In the genomic region with DNA sequence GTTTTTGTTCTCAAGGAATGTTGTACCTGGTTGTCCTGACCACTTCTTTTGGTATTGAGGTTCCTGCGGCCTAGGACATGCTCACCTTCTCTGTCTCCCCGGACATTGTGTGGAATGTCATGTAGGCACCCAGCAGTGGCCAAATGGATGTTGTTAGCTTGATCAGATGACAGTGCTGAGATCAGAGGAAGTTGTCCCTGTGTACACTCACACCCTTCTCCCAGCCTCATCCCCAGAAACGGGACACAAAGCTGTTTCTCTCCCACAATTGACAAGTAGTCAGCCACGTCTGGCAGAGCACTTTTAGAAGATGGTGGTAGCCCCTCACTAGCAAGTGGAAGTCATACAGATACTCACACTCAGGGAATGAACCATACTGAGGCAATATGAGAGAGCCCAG, we compare ENCODE assay signal across 22 cellular contexts. TPM values are rescaled to one million over a fixed set of nuclear protein-coding genes. Genes with fewer than 3 reads are reported as not detected.
A peak's percentile ranks its signal among the peaks of the same experiment; 100 is the strongest.
DNase-seq lines count a peak whose midpoint lies in the region; ATAC-seq, FAIRE-seq and TF ChIP-seq lines count a peak whose summit lies in the region.
"Had no signal": no experiment of that assay in that cellular context is flagged by ENCODE, and none has a peak within 500 bp of the region (broad histone marks: within the 10 kb centered on the region; RNA-seq: fewer than 3 reads in every experiment).

No MANE protein-coding gene starts in this region.

- no peak for TF ChIP-seq EP300 in K562 (IDR thresholded peaks at IDR 0.05; ENCODE audit: low read length)
- TF ChIP-seq EP300 in sigmoid colon (IDR thresholded peaks at IDR 0.05), result no peak

- TF ChIP-seq POLR2A in K562 (conservative IDR thresholded peaks at IDR 0.05), result no peak
- TF ChIP-seq POLR2A in sigmoid colon (IDR thresholded peaks at IDR 0.05), result no peak

- BruUV-seq in K562 (replicated peaks; lab: Mats Ljungman, UMichigan), result TSS peak; percentile 8

- H3K27me3 ChIP-seq in K562 (ENCODE audit: control insufficient read depth in 2 of 2, insufficient read depth in 2 of 2, low read length in 2 of 2) (no peaks in the 10 kb centered on the region), sigmoid colon (no peaks in the 10 kb centered on the region), WERI-Rb-1 (ENCODE audit: insufficient read depth, low read depth, severe bottlenecking) (peaks cover 7% of the 10 kb centered on the region)

- H3K4me3 ChIP-seq in K562 (no peak overlapping the region), sigmoid colon (no peak overlapping the region), WERI-Rb-1 (ENCODE audit: low read depth, low read length) (no peak overlapping the region)

- DNase-seq in Ammon's horn (ENCODE audit: low spot score) (peak; percentile 51), K562 (ENCODE audit: extremely low read depth in 1 of 4, low spot score in 3 of 4) (no peak), islet precursor cell (peak; percentile 37), sigmoid colon (peak; percentile 8), NCI-H82 treated with DMSO at 0.1 percent for 48 hours (lab: John Stamatoyannopoulos, UW; ENCODE audit: unreplicated experiment) (no peak), WERI-Rb-1 (no peak)
- DNase-seq: 8988T; CD8-positive, alpha-beta T cell; Karpas-422; NCI-H1417; NCI-H187; NCI-H2107; SIG-M5; SK-N-SH had no signal

- no peak overlapping the region for H3K4me2 ChIP-seq in K562 (ENCODE audit: insufficient read depth, low read length)
- H3K4me2 ChIP-seq: SK-N-SH had no signal

- no peak overlapping the region for H3K27ac ChIP-seq in K562 (ENCODE audit: extremely low read depth, low read depth, low read length)
- no peak overlapping the region for H3K27ac ChIP-seq in sigmoid colon
- no peak overlapping the region for H3K27ac ChIP-seq in WERI-Rb-1

- H3K36me3 ChIP-seq in K562 (ENCODE audit: control insufficient read depth, insufficient read depth, low read length) (no peaks in the 10 kb centered on the region), sigmoid colon (no peaks in the 10 kb centered on the region), WERI-Rb-1 (no peaks in the 10 kb centered on the region)

- ATAC-seq in K562, result no peak
- no peak for ATAC-seq in HG02642 (IDR thresholded peaks at IDR 0.05; ENCODE audit: poor library complexity, unreplicated experiment)
- no peak for ATAC-seq in HG02852 (IDR thresholded peaks at IDR 0.05; ENCODE audit: unreplicated experiment)
- ATAC-seq: CD8-positive, alpha-beta T cell; HCT116; Panc1 had no signal

- no peak for TF ChIP-seq CTCF in K562 (IDR thresholded peaks at IDR 0.05 in 2 of 3, conservative IDR thresholded peaks at IDR 0.05 in 1 of 3; ENCODE audit: insufficient read depth in 2 of 3, low read depth in 1 of 3, low read length in 3 of 3)
- TF ChIP-seq CTCF in sigmoid colon (IDR thresholded peaks at IDR 0.05), result no peak
- TF ChIP-seq CTCF in WERI-Rb-1 (IDR thresholded peaks at IDR 0.05; ENCODE audit: low read depth, low read length), result no peak

- POLR2A ChIA-PET in K562 (lab: Yijun Ruan, JAX), result no interaction called here

- CTCF ChIA-PET in K562 (lab: Yijun Ruan, JAX; ENCODE audit: low intra/inter-chr PET ratio), result no interaction called here

- 29% methylated on average over 4 of the region's 4 CpGs for WGBS in K562 (ENCODE audit: insufficient coverage, low coverage, missing lambda C conversion rate)
- WGBS in sigmoid colon, 2 donors, result 65 to 77% methylated on average over 4 of the region's 4 CpGs

- H3K9ac ChIP-seq in K562 (ENCODE audit: insufficient read depth in 1 of 2, low read depth in 2 of 2, low read length in 2 of 2), result no peak overlapping the region
- H3K9ac ChIP-seq: SK-N-SH had no signal

- H3K4me1 ChIP-seq in K562 (replicated peaks in 1 of 2; ENCODE audit: control insufficient read depth in 2 of 2, insufficient read depth in 2 of 2, low read length in 2 of 2), result peaks cover under 1 to 15% of the 10 kb centered on the region in 2 experiments; a peak in 4 of 5 replicates
- H3K4me1 ChIP-seq in sigmoid colon, result peaks cover 0 to 18% (median 6%) of the 10 kb centered on the region in 4 donors

- no peaks in the 10 kb centered on the region for H3K79me2 ChIP-seq in K562 (ENCODE audit: control insufficient read depth, insufficient read depth, low read length)

- FAIRE-seq in K562 (lab: Jason Lieb, UNC), result no peak
- FAIRE-seq: G401.6, GM12892, H1 had no signal

- no peaks in the 10 kb centered on the region for H3K9me1 ChIP-seq in K562 (ENCODE audit: control insufficient read depth, insufficient read depth, low read length)

- no peaks in the 10 kb centered on the region for H3K9me3 ChIP-seq in K562 (replicated peaks; ENCODE audit: control insufficient read depth, insufficient read depth, low read depth, low read length)
- no peaks in the 10 kb centered on the region for H3K9me3 ChIP-seq in sigmoid colon
- no peaks in the 10 kb centered on the region for H3K9me3 ChIP-seq in WERI-Rb-1 (ENCODE audit: severe bottlenecking)
- H3K9me3 ChIP-seq: SK-N-SH had no signal

- no peak for TF ChIP-seq RAD21 in K562 (CRISPR knock-in tag; conservative IDR thresholded peaks at IDR 0.05 in 1 of 2, IDR thresholded peaks at IDR 0.05 in 1 of 2)

- no peak overlapping the region for H2AFZ ChIP-seq in K562 (ENCODE audit: low read depth, low read length)

- no peaks in the 10 kb centered on the region for H4K20me1 ChIP-seq in K562 (replicated peaks; ENCODE audit: control insufficient read depth, insufficient read depth, low read length)

- intact Hi-C loops in K562 (cut with micrococcal nuclease), result no loop called here
- intact Hi-C loops in sigmoid colon (cut with DNase I), result no loop called here

- in situ Hi-C loops in K562 (cut with MboI), result no loop called here

TF ChIP-seq in K562, 482 proteins besides CTCF, POLR2A, EP300 and RAD21:
- TF ChIP-seq CSDE1 (IDR thresholded peaks at IDR 0.05) (no peak), ZFX (CRISPR knock-in tag; IDR thresholded peaks at IDR 0.05) (no peak), POLR2G (IDR thresholded peaks at IDR 0.05; ENCODE audit: low read depth, low read length) (no peak), GATAD2A (IDR thresholded peaks at IDR 0.05) (no peak)

RNA-seq across cellular contexts. Expression of a gene that starts 3.0 kb away (rescaled TPM):
- 52.8 and 57.1 TPM in 2 replicates for total RNA-seq in K562 (2011; cell fraction: chromatin; rRNA removed; ENCODE audit: low replicate concordance)
- total RNA-seq in K562 (2011; cell fraction: nucleolus; rRNA removed), result 21.8 and 23.4 TPM in 2 replicates
- total RNA-seq in K562 (2011; cell fraction: nucleoplasm; rRNA removed), result 31.3 and 43.5 TPM in 2 replicates
- total RNA-seq in K562 (2014; rRNA removed) (2.1 and 2.5 TPM in 2 replicates), K562 (2014; rRNA removed; fragmentation: Illumina TruSeq; extraction: Trizol) (2.9 and 4.0 TPM in 2 replicates), K562 (2015; rRNA removed; fragmentation: Illumina TruSeq; extraction: Trizol) (1.7 and 2.2 TPM in 2 replicates), K562 (2021) (4.3 and 5.7 TPM in 2 replicates), sigmoid colon (1 to 10 TPM; 2.0 to 8.0 (median 2.9) TPM)
- polyA plus RNA-seq in K562 (2011; rRNA removed) (3.7 and 6.6 TPM in 2 replicates), K562 (2014; fragmentation: Illumina TruSeq; extraction: Trizol) (3.6 and 5.1 TPM in 2 replicates), K562 (2014; fragmentation: Nextera tagmentation; extraction: Ambion mirVana) (1 to 10 TPM in 1 of 2 experiments, under 1 TPM in 1; 0.76 to 1.3 TPM), K562 (2014; rRNA removed) (5.9 and 6.2 TPM in 2 replicates), sigmoid colon (10 to 100 TPM; 10.8 to 25.3 (median 12.3) TPM)
- polyA plus RNA-seq in K562 (2011; cell fraction: cytosol; rRNA removed), result 2.3 and 4.4 TPM in 2 replicates
- 20.3 and 22.6 TPM in 2 replicates for polyA plus RNA-seq in K562 (2011; cell fraction: nucleus; rRNA removed)
- polyA plus RNA-seq in K562 (2012), result 2.3 and 6.1 TPM in 2 replicates
- polyA minus RNA-seq in K562 (2011; rRNA and poly(A)+ RNA removed), result 3.1 and 5.2 TPM in 2 replicates
- 0.86 and 5.0 TPM in 2 replicates for polyA minus RNA-seq in K562 (2011; cell fraction: cytosol; rRNA and poly(A)+ RNA removed)
- polyA minus RNA-seq in K562 (2011; cell fraction: nucleus; rRNA and poly(A)+ RNA removed), result 5.9 and 8.3 TPM in 2 replicates
- polyA plus RNA-seq: IgD-negative memory B cell had no signal

RNA-seq across cellular contexts. Expression of a gene that starts 47.6 kb away (rescaled TPM):
- not detected in 2 replicates for total RNA-seq in K562 (2011; cell fraction: chromatin; rRNA removed; ENCODE audit: low replicate concordance)
- total RNA-seq in K562 (2011; cell fraction: nucleolus; rRNA removed), result not detected in 2 replicates
- not detected in 2 replicates for total RNA-seq in K562 (2011; cell fraction: nucleoplasm; rRNA removed)
- total RNA-seq in K562 (2014; rRNA removed), result not detected in 2 replicates
- total RNA-seq in K562 (2014; rRNA removed; fragmentation: Illumina TruSeq; extraction: Trizol), result not detected in 2 replicates
- not detected in 2 replicates for total RNA-seq in K562 (2015; rRNA removed; fragmentation: Illumina TruSeq; extraction: Trizol)
- total RNA-seq in K562 (2021), result 0.11 TPM in 1 of 2 replicates, not detected in the other
- not detected in 2 replicates for polyA plus RNA-seq in K562 (2011; rRNA removed)
- polyA plus RNA-seq in K562 (2011; cell fraction: cytosol; rRNA removed), result 0.34 TPM in 1 of 2 replicates, not detected in the other
- 0.03 TPM in 1 of 2 replicates, not detected in the other for polyA plus RNA-seq in K562 (2011; cell fraction: nucleus; rRNA removed)
- polyA plus RNA-seq in K562 (2012), result 0.01 and 0.15 TPM in 2 replicates
- not detected in 2 replicates for polyA plus RNA-seq in K562 (2014; fragmentation: Illumina TruSeq; extraction: Trizol)
- not detected for polyA plus RNA-seq in K562 (2014; fragmentation: Nextera tagmentation; extraction: Ambion mirVana)
- polyA plus RNA-seq in K562 (2014; rRNA removed), result not detected in 2 replicates
- not detected in 2 replicates for polyA minus RNA-seq in K562 (2011; rRNA and poly(A)+ RNA removed)
- not detected in 2 replicates for polyA minus RNA-seq in K562 (2011; cell fraction: cytosol; rRNA and poly(A)+ RNA removed)
- polyA minus RNA-seq in K562 (2011; cell fraction: nucleus; rRNA and poly(A)+ RNA removed), result 0.13 TPM in 1 of 2 replicates, not detected in the other
- total RNA-seq in sigmoid colon, result 10 to 100 TPM in 1 of 4 donors, 1 to 10 TPM in 3; 5.6 to 16.4 (median 6.1) TPM
- 1 to 10 TPM; 1.2 to 8.0 (median 4.4) TPM for polyA plus RNA-seq in sigmoid colon

Comparison
In these comparisons a context has a peak if more than half of its experiments do, and no peak if none do; other contexts are left out.
1. DNase-seq: peak in Ammon's horn (single experiment), islet precursor cell (single experiment) and sigmoid colon (single experiment); none in K562 (0 of 4), NCI-H82 treated with DMSO at 0.1 percent for 48 hours (single experiment) and WERI-Rb-1 (single experiment).
2. RNA of a gene that starts 47.6 kb away (total RNA-seq): 5.6 to 16.4 TPM in sigmoid colon; 0.11 TPM in K562; every median in the first group is over 4 times any median in the second.